In genomic region chr17:76141212-76142043, GRCh38 we compare ENCODE assay signal across 8 cellular contexts. TPM values are rescaled to one million over a fixed set of nuclear protein-coding genes. Genes with fewer than 3 reads are reported as not detected.
DNase-seq lines count a peak whose midpoint lies in the region; FAIRE-seq and TF ChIP-seq lines count a peak whose summit lies in the region.

FOXJ1 (minus strand) TSS chr17:76141245; CDS start chr17:76140395, 850 bp downstream.

- H3K9me3 ChIP-seq in HUES48 (ENCODE audit: control insufficient read depth, insufficient read depth, low read length), result no peaks in the 10 kb centered on the region

- H3K27me3 Mint-ChIP-seq in endothelial cell (ENCODE audit: unreplicated experiment) (peaks cover 21% of the 10 kb centered on the region), mesothelial cell of epicardium (ENCODE audit: low read depth) (peaks cover 53% of the 10 kb centered on the region)

- peak; percentile 95 for FAIRE-seq in GM19239 (lab: Jason Lieb, UNC)

- H3K27me3 ChIP-seq in HUES48 (ENCODE audit: control insufficient read depth, insufficient read depth, low read length), result peaks cover 87% of the 10 kb centered on the region

- H3K9ac ChIP-seq in HUES48 (ENCODE audit: low read depth, low read length), result no peak within 1 kb of the TSS

- H3K36me3 ChIP-seq in HUES48 (ENCODE audit: control insufficient read depth, insufficient read depth, low read length), result no peaks in the 10 kb centered on the region

- no peak within 1 kb of the TSS for H3K27ac Mint-ChIP-seq in endothelial cell (ENCODE audit: unreplicated experiment)
- peak within 1 kb of the TSS; percentile 81 for H3K27ac Mint-ChIP-seq in mesothelial cell of epicardium

- peaks cover 61% of the 10 kb centered on the region for H3K4me1 Mint-ChIP-seq in endothelial cell (ENCODE audit: unreplicated experiment)
- peaks cover 53% of the 10 kb centered on the region for H3K4me1 Mint-ChIP-seq in mesothelial cell of epicardium

- H3K9me3 Mint-ChIP-seq in endothelial cell (ENCODE audit: unreplicated experiment) (no peaks in the 10 kb centered on the region), mesothelial cell of epicardium (no peaks in the 10 kb centered on the region)

- H3K36me3 Mint-ChIP-seq in endothelial cell (ENCODE audit: low read depth, unreplicated experiment) (peaks cover 10% of the 10 kb centered on the region), mesothelial cell of epicardium (no peaks in the 10 kb centered on the region)

- no peak for TF ChIP-seq CTCF in AG09309 (IDR thresholded peaks at IDR 0.05; ENCODE audit: control insufficient read depth, insufficient read depth, low read depth, low read length, missing control alignments)
- TF ChIP-seq CTCF in endothelial cell (IDR thresholded peaks at IDR 0.05; ENCODE audit: unreplicated experiment), result no peak
- no peak for TF ChIP-seq CTCF in mesothelial cell of epicardium (IDR thresholded peaks at IDR 0.05; ENCODE audit: unreplicated experiment)

- H3K27ac ChIP-seq in HUES48 (ENCODE audit: low read depth, low read length), result no peak within 1 kb of the TSS

- peaks cover 71% of the 10 kb centered on the region for H3K4me1 ChIP-seq in HUES48 (ENCODE audit: control insufficient read depth, insufficient read depth, low read length)

- H3K4me3 ChIP-seq in AG09309 (ENCODE audit: control insufficient read depth, low read depth, low read length), result peak within 1 kb of the TSS; percentile 64
- H3K4me3 ChIP-seq in HUES48 (ENCODE audit: low read depth, low read length), result peak within 1 kb of the TSS; percentile 70

- H3K4me3 Mint-ChIP-seq in endothelial cell (ENCODE audit: unreplicated experiment) (peak within 1 kb of the TSS; percentile 89), mesothelial cell of epicardium (peak within 1 kb of the TSS; percentile 70)

- peak; percentile 28 for DNase-seq in AG09309 (ENCODE audit: low read depth)
- peak; percentile 99 for DNase-seq in GM19239 (ENCODE audit: insufficient read length, low spot score)
- peak; percentile 81 for DNase-seq in NOMO-1 treated with dmso at 0.1 percent for 144 hours (lab: John Stamatoyannopoulos, UW; ENCODE audit: unreplicated experiment)
- peak; percentile 61 for DNase-seq in activated CD8-positive, alpha-beta memory T cell treated with anti-CD3 and anti-CD28 coated beads, Interleukin-2, amount 50 U/mL, for 1 hour (ENCODE audit: extremely low read depth)
- DNase-seq in endothelial cell (ENCODE audit: low spot score), result peak; percentile 93
- peak; percentile 82 to 93 for DNase-seq in mesothelial cell of epicardium (ENCODE audit: low spot score in 2 of 2, unreplicated experiment in 2 of 2)
- DNase-seq in stimulated activated CD8-positive, alpha-beta memory T cell treated with anti-CD3 and anti-CD28 coated beads, Interleukin-12 subunit alpha, Interleukin-12 subunit beta, amount 100 ng/mL, for 4 hours (ENCODE audit: low read depth), result peak; percentile 84

RNA-seq across cellular contexts. Expression of gene FOXJ1, which starts in this region (rescaled TPM):
- 2.1 TPM for total RNA-seq in endothelial cell (ENCODE audit: unreplicated experiment)
- 2.0 to 2.1 TPM (median 2.1 TPM) in 3 replicates for total RNA-seq in mesothelial cell of epicardium

Comparison
In these comparisons a context has a peak if more than half of its experiments do, and no peak if none do; other contexts are left out.
1. DNase-seq: peak in every context shown above with its lines; median percentile 99 in GM19239; 93 in endothelial cell; 88 in mesothelial cell of epicardium; 84 in stimulated activated CD8-positive, alpha-beta memory T cell treated with anti-CD3 and anti-CD28 coated beads, Interleukin-12 subunit alpha, Interleukin-12 subunit beta, amount 100 ng/mL, for 4 hours; 81 in NOMO-1 treated with dmso at 0.1 percent for 144 hours; 61 in activated CD8-positive, alpha-beta memory T cell treated with anti-CD3 and anti-CD28 coated beads, Interleukin-2, amount 50 U/mL, for 1 hour; 28 in AG09309.